In the genomic region with DNA sequence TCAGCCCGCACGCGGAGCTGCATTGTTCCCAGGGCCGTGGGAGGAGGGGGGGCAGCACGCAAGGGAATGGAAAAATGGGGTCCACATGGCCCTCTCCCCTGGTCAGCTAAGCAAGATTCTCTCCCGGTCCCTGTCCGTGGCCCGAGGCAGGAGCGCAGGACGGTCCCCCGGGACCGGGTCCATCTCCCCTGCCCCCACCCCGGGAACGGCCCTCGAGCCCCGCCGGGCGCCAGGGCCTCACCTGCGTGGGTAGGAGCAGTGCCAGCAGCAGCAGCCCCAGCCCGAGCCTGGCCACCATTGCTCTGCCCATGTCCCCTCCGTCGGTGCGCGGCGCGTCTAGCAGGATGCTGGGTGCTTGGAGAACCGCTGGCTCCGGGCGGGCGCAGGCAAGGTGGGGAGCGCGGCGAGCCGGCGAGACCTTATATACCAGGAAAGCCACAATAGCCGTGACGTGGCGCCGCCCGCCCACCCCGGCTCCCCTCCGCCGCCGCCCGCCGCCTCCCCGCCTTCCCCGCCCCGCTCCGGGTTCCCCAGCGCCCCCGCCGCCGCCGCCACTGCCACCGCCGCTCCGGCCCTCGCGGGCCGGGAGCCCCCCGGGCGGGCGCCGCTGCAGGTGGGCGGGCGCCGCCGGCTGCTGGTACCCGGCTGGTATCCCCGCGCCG, we compare ENCODE assay signal across 8 cellular contexts. TPM values are rescaled to one million over a fixed set of nuclear protein-coding genes. Genes with fewer than 3 reads are reported as not detected.
DNase-seq lines count a peak whose midpoint lies in the region; ATAC-seq, FAIRE-seq and TF ChIP-seq lines count a peak whose summit lies in the region.

A gene with protein sequence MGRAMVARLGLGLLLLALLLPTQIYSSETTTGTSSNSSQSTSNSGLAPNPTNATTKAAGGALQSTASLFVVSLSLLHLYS (minus strand): TSS at position 393 of the 662 bp plus-strand sequence. CDS start 83 bp downstream, at position 310.

- 0% methylated on average over 1 of the region's 73 CpGs for WGBS in A549 (ENCODE audit: missing lambda C conversion rate)
- 0% methylated on average over 11 of the region's 73 CpGs for WGBS in suprapubic skin

- peaks cover 13% of the 10 kb centered on the region for H3K4me1 Mint-ChIP-seq in central memory CD8-positive, alpha-beta T cell
- peaks cover 21% of the 10 kb centered on the region for H3K4me1 Mint-ChIP-seq in memory B cell

- TF ChIP-seq CTCF in A549 (IDR thresholded peaks at IDR 0.05) = no peak
- TF ChIP-seq CTCF in suprapubic skin (IDR thresholded peaks at IDR 0.05) = no peak

- peak in 1 of 2 experiments; percentile 18; a peak in 1 of 5 replicates for TF ChIP-seq RAD21 in A549 (conservative IDR thresholded peaks at IDR 0.05 in 1 of 2, IDR thresholded peaks at IDR 0.05 in 1 of 2)

- peak within 1 kb of the TSS; percentile 64 for H3K4me3 Mint-ChIP-seq in central memory CD8-positive, alpha-beta T cell
- peak within 1 kb of the TSS; percentile 94 for H3K4me3 Mint-ChIP-seq in memory B cell

- H3K9me3 ChIP-seq in A549 = no peaks in the 10 kb centered on the region
- H3K9me3 ChIP-seq in suprapubic skin = no peaks in the 10 kb centered on the region

- H3K4me2 ChIP-seq in A549 = peak within 1 kb of the TSS; percentile 74

- no peaks in the 10 kb centered on the region for H3K36me3 ChIP-seq in suprapubic skin

- H3K27ac ChIP-seq in A549 (peak within 1 kb of the TSS; percentile 95 to 99), suprapubic skin (peak within 1 kb of the TSS; percentile 75)

- peaks cover 52% of the 10 kb centered on the region for H3K27me3 ChIP-seq in suprapubic skin

- H3K4me3 ChIP-seq in A549 (peak within 1 kb of the TSS; percentile 99), suprapubic skin (peak within 1 kb of the TSS; percentile 77)

- CTCF ChIA-PET in A549 (lab: Yijun Ruan, JAX) = interaction anchor here (1.0 kb wide), 1 partner anchor 59 kb away, joined by 3 read pairs; no protein-coding TSS in a partner anchor

- H3K27ac Mint-ChIP-seq in central memory CD8-positive, alpha-beta T cell (ENCODE audit: low read depth) = no peak within 1 kb of the TSS
- peak within 1 kb of the TSS; percentile 87 for H3K27ac Mint-ChIP-seq in memory B cell

- H3K4me1 ChIP-seq in A549 (peaks cover 18% of the 10 kb centered on the region), suprapubic skin (peaks cover 32% of the 10 kb centered on the region)

- peak; percentile 85 for TF ChIP-seq POLR2A in A549 (IDR thresholded peaks at IDR 0.05; ENCODE audit: low read length)
- TF ChIP-seq POLR2A in suprapubic skin (IDR thresholded peaks at IDR 0.05) = no peak

- H3K36me3 Mint-ChIP-seq in central memory CD8-positive, alpha-beta T cell (ENCODE audit: insufficient read depth) = no peaks in the 10 kb centered on the region
- peaks cover 14% of the 10 kb centered on the region for H3K36me3 Mint-ChIP-seq in memory B cell

- H3K27me3 Mint-ChIP-seq in central memory CD8-positive, alpha-beta T cell = peaks cover 59% of the 10 kb centered on the region
- no peaks in the 10 kb centered on the region for H3K27me3 Mint-ChIP-seq in memory B cell

- FAIRE-seq in A549 (lab: Jason Lieb, UNC) = no peak

- POLR2A ChIA-PET in A549 (lab: Yijun Ruan, JAX) = interaction anchor here (0.6 to 1.0 kb wide), 5 partner anchors 11 to 365 kb away, joined by 3 to 8 read pairs (median 3); no protein-coding TSS in a partner anchor

- no peaks in the 10 kb centered on the region for H3K9me3 Mint-ChIP-seq in central memory CD8-positive, alpha-beta T cell
- H3K9me3 Mint-ChIP-seq in memory B cell = no peaks in the 10 kb centered on the region

- peak; percentile 36 to 57 for DNase-seq in A549 (ENCODE audit: low read depth in 1 of 2, low spot score in 1 of 2)
- peak; percentile 13 for DNase-seq in RKO (ENCODE audit: low spot score)
- no peak for DNase-seq in central memory CD8-positive, alpha-beta T cell (ENCODE audit: low spot score in 2 of 2)
- peak; percentile 74 to 81 for DNase-seq in memory B cell (ENCODE audit: low spot score in 2 of 2)
- peak; percentile 68 to 79 for DNase-seq in suprapubic skin (ENCODE audit: low spot score in 2 of 2)

- ATAC-seq in A549 (peak; percentile 76 to 77), GM18511 (IDR thresholded peaks at IDR 0.05; ENCODE audit: unreplicated experiment) (peak; percentile 42), HG03520 (IDR thresholded peaks at IDR 0.05; ENCODE audit: unreplicated experiment) (peak; percentile 16), memory B cell (ENCODE audit: low read depth) (peak; percentile 72), HG03565 (IDR thresholded peaks at IDR 0.05; ENCODE audit: unreplicated experiment) (no peak)
- ATAC-seq in central memory CD8-positive, alpha-beta T cell (replicated peaks; ENCODE audit: extremely low read depth, poor library complexity, severe bottlenecking) = peak; percentile 36

- TF ChIP-seq EP300 in A549 (IDR thresholded peaks at IDR 0.05) (0 out of 5 replicates have a peak, but pooled peaks of 1 of the 2 experiments have one; percentile 18), suprapubic skin (IDR thresholded peaks at IDR 0.05) (no peak)

TF ChIP-seq in A549, 52 proteins besides CTCF, POLR2A, EP300 and RAD21:
- TF ChIP-seq ZFP36 (IDR thresholded peaks at IDR 0.05; ENCODE audit: borderline replicate concordance, partially characterized antibody) (no peak), FOSB (CRISPR knock-in tag; IDR thresholded peaks at IDR 0.05) (no peak), ESRRA (IDR thresholded peaks at IDR 0.05; ENCODE audit: borderline replicate concordance, low read length) (no peak), HOXB13 (CRISPR knock-in tag; IDR thresholded peaks at IDR 0.05; ENCODE audit: low read depth) (no peak), FOSL2 (IDR thresholded peaks at IDR 0.05) (no peak), FOSL2 (CRISPR knock-in tag; IDR thresholded peaks at IDR 0.05) (no peak), MYC (IDR thresholded peaks at IDR 0.05; ENCODE audit: borderline replicate concordance, low read length) (no peak), EHMT2 (IDR thresholded peaks at IDR 0.05; ENCODE audit: low read depth) (no peak), EHF (CRISPR knock-in tag; IDR thresholded peaks at IDR 0.05) (no peak), RCOR1 (IDR thresholded peaks at IDR 0.05; ENCODE audit: low read depth, low read length) (no peak), PHF8 (IDR thresholded peaks at IDR 0.05; ENCODE audit: borderline replicate concordance, low read depth) (peak; percentile 45; the same call in 1 of the 2 replicates), JUN (IDR thresholded peaks at IDR 0.05) (peak; percentile 65 to 90; a peak in 4 of 5 replicates), ZNF302 (CRISPR knock-in tag; IDR thresholded peaks at IDR 0.05) (no peak)
- TF ChIP-seq, protein P1, sequence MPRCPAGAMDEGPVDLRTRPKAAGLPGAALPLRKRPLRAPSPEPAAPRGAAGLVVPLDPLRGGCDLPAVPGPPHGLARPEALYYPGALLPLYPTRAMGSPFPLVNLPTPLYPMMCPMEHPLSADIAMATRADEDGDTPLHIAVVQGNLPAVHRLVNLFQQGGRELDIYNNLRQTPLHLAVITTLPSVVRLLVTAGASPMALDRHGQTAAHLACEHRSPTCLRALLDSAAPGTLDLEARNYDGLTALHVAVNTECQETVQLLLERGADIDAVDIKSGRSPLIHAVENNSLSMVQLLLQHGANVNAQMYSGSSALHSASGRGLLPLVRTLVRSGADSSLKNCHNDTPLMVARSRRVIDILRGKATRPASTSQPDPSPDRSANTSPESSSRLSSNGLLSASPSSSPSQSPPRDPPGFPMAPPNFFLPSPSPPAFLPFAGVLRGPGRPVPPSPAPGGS (IDR thresholded peaks at IDR 0.05) = peak; percentile 90

RNA-seq across cellular contexts. Expression of the gene that starts here (rescaled TPM):
- polyA plus RNA-seq in A549 (2011; rRNA removed) = 250 and 284 TPM in 2 replicates
- 100 and 123 TPM in 2 replicates for polyA plus RNA-seq in A549 (2012; cell fraction: cytosol; rRNA removed)
- 54.6 and 63.6 TPM in 2 replicates for polyA plus RNA-seq in A549 (2012; cell fraction: nucleus; rRNA removed)
- 483 to 602 TPM (median 575 TPM) in 3 replicates for polyA plus RNA-seq in A549 (2017; fragmentation: RNase III; extraction: RNeasy Plus Mini Kit Qiagen cat#74134 plus additional on column Dnase treatment)
- polyA minus RNA-seq in A549 (2011; rRNA and poly(A)+ RNA removed) = 107 and 118 TPM in 2 replicates
- total RNA-seq in suprapubic skin = 100 to 1,000 TPM in 2 of 4 donors, 10 to 100 TPM in 2; 27.2 to 186 (median 99.2) TPM

Comparison
In these comparisons a context has a peak if more than half of its experiments do, and no peak if none do; other contexts are left out.
1. DNase-seq: peak in A549 (2 of 2), RKO (single experiment), memory B cell (2 of 2) and suprapubic skin (2 of 2); none in central memory CD8-positive, alpha-beta T cell (0 of 2).